15 cellular contexts compared by ENCODE assay signal in the genomic region with DNA sequence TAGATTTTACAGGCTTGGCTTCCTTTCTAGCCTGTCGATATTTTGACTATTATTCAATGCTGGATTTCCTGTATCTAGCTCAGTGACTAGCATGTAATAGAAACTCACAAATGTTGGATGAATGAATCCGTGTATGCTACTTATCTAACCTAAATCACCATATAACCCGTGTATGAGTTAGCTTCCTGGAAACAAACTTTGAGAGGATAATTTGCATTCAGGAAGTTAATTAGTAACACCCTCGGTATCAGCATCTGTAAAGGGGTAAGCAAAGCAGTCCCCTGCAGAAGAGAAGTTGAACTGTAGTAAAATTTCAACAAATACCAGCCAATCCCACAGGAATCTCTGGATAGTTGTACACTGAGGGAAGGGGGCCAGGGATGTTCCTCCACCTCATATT.
"Had no signal": no experiment of that assay in that cellular context is flagged by ENCODE, and none has a peak within 500 bp of the region (broad histone marks: within the 10 kb centered on the region; RNA-seq: fewer than 3 reads in every experiment).

No MANE protein-coding gene starts in this region.

- H3K27ac Mint-ChIP-seq: activated naive CD8-positive, alpha-beta T cell treated with anti-CD3 and anti-CD28 coated beads for 36 hours; naive thymus-derived CD4-positive, alpha-beta T cell; neural progenitor cell; progenitor cell of endocrine pancreas had no signal

- H3K4me3 Mint-ChIP-seq: activated naive CD8-positive, alpha-beta T cell treated with anti-CD3 and anti-CD28 coated beads for 36 hours; naive thymus-derived CD4-positive, alpha-beta T cell; neural progenitor cell had no signal

- ATAC-seq: esophagus mucosa; gastrocnemius medialis; heart left ventricle; naive thymus-derived CD4-positive, alpha-beta T cell had no signal

- H3K9me3 Mint-ChIP-seq: neural progenitor cell had no signal

- DNase-seq: activated CD4-positive, alpha-beta T cell treated with anti-CD3 and anti-CD28 coated beads, Interleukin-2, amount 50 U/mL, for 48 hours; activated naive CD8-positive, alpha-beta T cell treated with anti-CD3 and anti-CD28 coated beads for 36 hours; activated T-cell treated with anti-CD3 and anti-CD28 coated beads for 4 hours; amniotic stem cell; effector CD4-positive, alpha-beta T cell; gastrocnemius medialis; heart left ventricle; mesenchymal stem cell; naive thymus-derived CD4-positive, alpha-beta T cell; stimulated activated CD4-positive, alpha-beta T cell treated with anti-CD3 and anti-CD28 coated beads, Interleukin-2, amount 100 ng/mL, for 24 hours; stimulated activated naive CD4-positive, alpha-beta T cell treated with Interleukin-2 at 50 U/mL for 16 hours; thyroid gland had no signal

- H3K36me3 Mint-ChIP-seq: activated naive CD8-positive, alpha-beta T cell treated with anti-CD3 and anti-CD28 coated beads for 36 hours; naive thymus-derived CD4-positive, alpha-beta T cell; neural progenitor cell had no signal

- H3K27me3 Mint-ChIP-seq: activated naive CD8-positive, alpha-beta T cell treated with anti-CD3 and anti-CD28 coated beads for 36 hours; naive thymus-derived CD4-positive, alpha-beta T cell; progenitor cell of endocrine pancreas had no signal

- H3K4me1 Mint-ChIP-seq: activated naive CD8-positive, alpha-beta T cell treated with anti-CD3 and anti-CD28 coated beads for 36 hours; naive thymus-derived CD4-positive, alpha-beta T cell; neural progenitor cell had no signal
